ENCODE assay signal across 8 cellular contexts in the genomic region with DNA sequence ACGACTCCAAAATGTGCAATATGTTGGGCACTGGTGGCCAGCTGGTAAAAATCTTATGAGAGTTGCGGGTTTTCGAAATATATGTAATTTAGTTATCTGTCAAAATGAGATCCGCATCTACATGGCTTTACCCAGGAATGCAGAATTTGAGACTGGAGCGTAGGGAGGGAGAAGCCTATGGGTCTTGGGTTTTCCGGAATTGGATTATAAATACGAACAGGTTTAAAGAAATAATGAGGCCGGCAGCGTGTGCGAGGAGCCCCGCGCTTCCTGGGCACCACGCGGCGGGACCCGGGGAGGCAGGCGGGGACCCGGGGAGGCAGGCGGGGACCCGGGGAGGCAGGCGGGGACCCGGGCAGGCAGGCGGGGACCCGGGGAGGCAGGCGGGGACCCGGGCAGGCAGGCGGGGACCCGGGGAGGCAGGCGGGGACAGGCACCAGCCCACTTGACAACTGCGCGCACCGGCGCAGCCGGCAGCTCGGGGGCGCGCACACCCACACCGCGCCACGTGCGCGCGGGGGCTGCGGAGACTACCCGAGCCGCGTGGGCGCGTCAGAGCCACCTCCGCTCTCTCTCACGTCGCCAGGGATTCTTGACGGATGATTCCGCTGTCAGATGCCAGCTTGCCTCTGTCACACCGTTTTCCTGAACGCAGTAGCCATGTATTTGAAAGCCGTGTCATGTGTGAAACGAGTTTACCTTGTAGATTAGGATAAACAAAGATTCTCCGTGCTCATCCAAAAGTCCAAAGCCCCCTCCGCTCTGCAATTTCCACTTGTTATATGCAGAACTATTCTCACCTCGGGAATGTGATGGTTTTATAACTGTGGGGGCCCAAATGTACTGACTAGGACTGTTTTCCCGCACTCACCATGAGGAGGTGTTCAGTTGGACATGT. TPM values are rescaled to one million over a fixed set of nuclear protein-coding genes. Genes with fewer than 3 reads are reported as not detected.
DNase-seq lines count a peak whose midpoint lies in the region; ATAC-seq, FAIRE-seq and TF ChIP-seq lines count a peak whose summit lies in the region.

No MANE protein-coding gene starts in this region.

- FAIRE-seq in A204.1 (lab: Jason Lieb, UNC): peak; percentile 34
- FAIRE-seq in GM18507 (lab: Jason Lieb, UNC): peak; percentile 62

- peak overlapping the region; percentile 62 for H3K4me3 ChIP-seq in OCI-LY7 (ENCODE audit: low read depth, low read length, poor library complexity, severe bottlenecking)
- H3K4me3 ChIP-seq in fibroblast of the aortic adventitia (ENCODE audit: low read depth, low read length): peak overlapping the region; percentile 71
- H3K4me3 ChIP-seq in neuron (ENCODE audit: low read length): peak overlapping the region; percentile 47
- peak overlapping the region; percentile 83 to 92 for H3K4me3 ChIP-seq in stomach smooth muscle (ENCODE audit: low read length in 2 of 2)

- CTCF ChIA-PET in OCI-LY7 (lab: Charles Lee; ENCODE audit: unreplicated experiment): no interaction called here

- H3K9me2 ChIP-seq in OCI-LY7 (ENCODE audit: insufficient read depth, low read length): no peaks in the 10 kb centered on the region

- intact Hi-C loops in OCI-LY7 (cut with micrococcal nuclease; ENCODE audit: unreplicated experiment): no loop called here

- no peaks in the 10 kb centered on the region for H4K20me1 ChIP-seq in OCI-LY7 (ENCODE audit: insufficient read depth, low read length)

- peak overlapping the region; percentile 58 to 68 for H3K9ac ChIP-seq in stomach smooth muscle (ENCODE audit: low read length in 2 of 2)

- H3K27me3 ChIP-seq in neuron (ENCODE audit: insufficient read depth, low read length) (peaks cover 35% of the 10 kb centered on the region), stomach smooth muscle (ENCODE audit: control insufficient read depth in 1 of 2, insufficient read depth in 2 of 2, low read length in 2 of 2) (no peaks in the 10 kb centered on the region)

- no peaks in the 10 kb centered on the region for H3K79me2 ChIP-seq in OCI-LY7 (ENCODE audit: insufficient read depth, low read depth, low read length)

- H3K36me3 ChIP-seq in OCI-LY7 (ENCODE audit: insufficient read depth, low read length) (no peaks in the 10 kb centered on the region), neuron (ENCODE audit: insufficient read depth, low read length) (no peaks in the 10 kb centered on the region), stomach smooth muscle (ENCODE audit: control insufficient read depth in 2 of 2, insufficient read depth in 2 of 2, low read length in 2 of 2) (no peaks in the 10 kb centered on the region)

- TSS peak; percentile 84 for BruUV-seq in OCI-LY7 (replicated peaks; lab: Mats Ljungman, UMichigan)

- peak overlapping the region; percentile 94 for H2AFZ ChIP-seq in OCI-LY7 (ENCODE audit: low read length)
- H2AFZ ChIP-seq in neuron (ENCODE audit: low read depth, low read length): peak overlapping the region; percentile 71

- peak overlapping the region; percentile 89 for H3K27ac ChIP-seq in OCI-LY7 (ENCODE audit: low read depth, low read length, poor library complexity, severe bottlenecking)
- H3K27ac ChIP-seq in stomach smooth muscle (ENCODE audit: low read length): no peak overlapping the region

- TF ChIP-seq CTCF in OCI-LY7 (conservative IDR thresholded peaks at IDR 0.05; ENCODE audit: low read length) (peak; percentile 33; the same call in 1 of the 2 replicates), fibroblast of the aortic adventitia (IDR thresholded peaks at IDR 0.05; ENCODE audit: insufficient read depth, low read length) (no peak)

- H3K4me1 ChIP-seq in OCI-LY7 (ENCODE audit: insufficient read depth, low read length, poor library complexity, severe bottlenecking): peaks cover 52% of the 10 kb centered on the region
- peaks cover 4% of the 10 kb centered on the region for H3K4me1 ChIP-seq in neuron (ENCODE audit: insufficient read depth, low read length)
- H3K4me1 ChIP-seq in stomach smooth muscle (ENCODE audit: control insufficient read depth, insufficient read depth, low read length): peaks cover 5% of the 10 kb centered on the region

- peak overlapping the region; percentile 76 for H3K4me2 ChIP-seq in OCI-LY7 (ENCODE audit: low read length)

- peak; percentile 57 for DNase-seq in GM18507 (ENCODE audit: extremely low spot score, insufficient read length, low read depth)
- DNase-seq in OCI-LY7 (ENCODE audit: low spot score): peak; percentile 73
- DNase-seq in activated T-helper 1 cell treated with anti-CD3 and anti-CD28 coated beads, Interleukin-2, amount 50 U/mL, for 16 hours (ENCODE audit: low read depth in 1 of 2, low spot score in 1 of 2): peak; percentile 25 to 36
- DNase-seq in fibroblast of the aortic adventitia (ENCODE audit: low read depth): peak; percentile 15

- H3K9me3 ChIP-seq in OCI-LY7 (ENCODE audit: low read length): no peaks in the 10 kb centered on the region
- H3K9me3 ChIP-seq in neuron (ENCODE audit: low read length): no peaks in the 10 kb centered on the region
- no peaks in the 10 kb centered on the region for H3K9me3 ChIP-seq in stomach smooth muscle (ENCODE audit: control insufficient read depth in 2 of 2, low read length in 2 of 2)

- peak; percentile 47 for ATAC-seq in HG03280 (IDR thresholded peaks at IDR 0.05; ENCODE audit: unreplicated experiment)

- POLR2A ChIA-PET in OCI-LY7 (lab: Charles Lee): interaction anchor here (0.6 to 1.5 kb wide), 9 partner anchors 41 to 100 kb away, joined by 3 to 11 read pairs (median 4); no protein-coding TSS in a partner anchor

RNA-seq across cellular contexts. Expression of a gene that starts 54.3 kb away (rescaled TPM):
- total RNA-seq in OCI-LY7 (2014; rRNA removed; shearing (Covaris generic)): 426 and 592 TPM in 2 replicates
- 610 and 650 TPM in 2 replicates for total RNA-seq in OCI-LY7 (2022)
- total RNA-seq in fibroblast of the aortic adventitia (ENCODE audit: low replicate concordance): 348 and 773 TPM in 2 replicates

Comparison
In these comparisons a context has a peak if more than half of its experiments do, and no peak if none do; other contexts are left out.
1. DNase-seq: peak in every context shown above with its lines; median percentile 73 in OCI-LY7; 57 in GM18507; 30 in activated T-helper 1 cell treated with anti-CD3 and anti-CD28 coated beads, Interleukin-2, amount 50 U/mL, for 16 hours; 15 in fibroblast of the aortic adventitia.